In genomic region chr10:102064868-102065560, GRCh38 we compare ENCODE assay signal across 1 cellular context.
A peak's percentile ranks its signal among the peaks of the same experiment; 100 is the strongest.
TF ChIP-seq lines count a peak whose summit lies in the region.

Gene HPS6, plus strand, starts transcription at chr10:102065349. Its CDS starts 126 bp downstream, at chr10:102065475.

TF ChIP-seq in K562, 482 proteins besides CTCF, POLR2A, EP300 and RAD21 (continued from another document and continues in another):
- TF ChIP-seq CHAMP1 (IDR thresholded peaks at IDR 0.05) = no peak
- no peak for TF ChIP-seq ZC3H8 (IDR thresholded peaks at IDR 0.05)
- TF ChIP-seq SRSF7 (optimal IDR thresholded peaks at IDR 0.05; ENCODE audit: low read depth, low read length) = no peak
- no peak for TF ChIP-seq MAFK (IDR thresholded peaks at IDR 0.05; ENCODE audit: low read length)
- no peak for TF ChIP-seq ELF4 (CRISPR knock-in tag; IDR thresholded peaks at IDR 0.05)
- no peak for TF ChIP-seq HMBOX1 (IDR thresholded peaks at IDR 0.05)
- no peak for TF ChIP-seq CBFA2T2 (conservative IDR thresholded peaks at IDR 0.05)
- TF ChIP-seq POLR2B (IDR thresholded peaks at IDR 0.05; ENCODE audit: low read depth, partially characterized antibody) = peak; percentile 55
- no peak for TF ChIP-seq E4F1 (CRISPR knock-in tag; IDR thresholded peaks at IDR 0.05; ENCODE audit: borderline replicate concordance)
- TF ChIP-seq ZBTB9 (CRISPR knock-in tag; IDR thresholded peaks at IDR 0.05) = no peak
- TF ChIP-seq MEIS2 (IDR thresholded peaks at IDR 0.05; ENCODE audit: partially characterized antibody) = no peak
- TF ChIP-seq HLTF (IDR thresholded peaks at IDR 0.05) = no peak
- no peak for TF ChIP-seq ZNF282 (CRISPR knock-in tag; IDR thresholded peaks at IDR 0.05)
- TF ChIP-seq ARID4B (CRISPR knock-in tag; IDR thresholded peaks at IDR 0.05) = no peak; the same call in 1 of the 2 replicates
- TF ChIP-seq NR3C1 (CRISPR knock-in tag; IDR thresholded peaks at IDR 0.05) = no peak
- TF ChIP-seq ZNF24 (IDR thresholded peaks at IDR 0.05) = no peak
- TF ChIP-seq ARNT (IDR thresholded peaks at IDR 0.05) = 0 out of 4 replicates have a peak, but pooled peaks of 1 of the 2 experiments have one; percentile 46
- TF ChIP-seq ZBTB12 (CRISPR knock-in tag; IDR thresholded peaks at IDR 0.05) = peak; percentile 71
- no peak for TF ChIP-seq ESRRB (CRISPR knock-in tag; IDR thresholded peaks at IDR 0.05; ENCODE audit: borderline replicate concordance)
- TF ChIP-seq ZNF253 (CRISPR knock-in tag; conservative IDR thresholded peaks at IDR 0.05) = no peak
- no peak for TF ChIP-seq IRF9 (tag; IDR thresholded peaks at IDR 0.05)
- TF ChIP-seq ZC3H11A (IDR thresholded peaks at IDR 0.05; ENCODE audit: low read depth, low read length) = no peak
- no peak; the same call in 1 of the 2 replicates for TF ChIP-seq LCOR (CRISPR knock-in tag; IDR thresholded peaks at IDR 0.05)
- TF ChIP-seq DMBX1 (CRISPR knock-in tag; IDR thresholded peaks at IDR 0.05; ENCODE audit: borderline replicate concordance) = no peak
- TF ChIP-seq PHF21A (IDR thresholded peaks at IDR 0.05; ENCODE audit: borderline replicate concordance, low read depth) = peak; percentile 60; the same call in 1 of the 2 replicates
- TF ChIP-seq THRA (IDR thresholded peaks at IDR 0.05) = no peak
- no peak for TF ChIP-seq ZNF699 (CRISPR knock-in tag; IDR thresholded peaks at IDR 0.05; ENCODE audit: insufficient replicate concordance)
- TF ChIP-seq SLC30A9 (CRISPR knock-in tag; IDR thresholded peaks at IDR 0.05) = no peak
- peak; percentile 59 for TF ChIP-seq C11orf30 (IDR thresholded peaks at IDR 0.05; ENCODE audit: low read depth)
- TF ChIP-seq STAT5B (CRISPR knock-in tag; IDR thresholded peaks at IDR 0.05) = no peak
- no peak for TF ChIP-seq CBFB (CRISPR knock-in tag; IDR thresholded peaks at IDR 0.05)
- TF ChIP-seq PRPF4 (IDR thresholded peaks at IDR 0.05; ENCODE audit: insufficient read depth, low read depth, low read length, poor library complexity, severe bottlenecking) = no peak
- no peak for TF ChIP-seq ZKSCAN3 (CRISPR knock-in tag; IDR thresholded peaks at IDR 0.05)
- TF ChIP-seq ARID3A (IDR thresholded peaks at IDR 0.05; ENCODE audit: borderline replicate concordance, low read depth, low read length) = no peak
- no peak for TF ChIP-seq CBX3 (IDR thresholded peaks at IDR 0.05; ENCODE audit: borderline replicate concordance in 1 of 2, low read length in 2 of 2)
- peak in 1 of 2 experiments; percentile 52; a peak in 2 of 4 replicates for TF ChIP-seq FOXA3 (CRISPR knock-in tag; conservative IDR thresholded peaks at IDR 0.05 in 1 of 2, IDR thresholded peaks at IDR 0.05 in 1 of 2)
- no peak for TF ChIP-seq ZNF436 (CRISPR knock-in tag; IDR thresholded peaks at IDR 0.05)
- TF ChIP-seq CBX8 (IDR thresholded peaks at IDR 0.05; ENCODE audit: borderline replicate concordance, extremely low read depth, low read depth, low read length, poor library complexity, severe bottlenecking) = no peak
- no peak for TF ChIP-seq CBX1 (IDR thresholded peaks at IDR 0.05; ENCODE audit: low read depth)
- no peak for TF ChIP-seq HMG20B (CRISPR knock-in tag; IDR thresholded peaks at IDR 0.05)
- TF ChIP-seq NKRF (IDR thresholded peaks at IDR 0.05; ENCODE audit: borderline replicate concordance) = 0 out of 2 replicates have a peak, but pooled peaks have one; percentile 36
- no peak for TF ChIP-seq ZNF347 (CRISPR knock-in tag; IDR thresholded peaks at IDR 0.05; ENCODE audit: low read depth)
- TF ChIP-seq PTRF (tag; IDR thresholded peaks at IDR 0.05) = no peak
- TF ChIP-seq FOXA1 (IDR thresholded peaks at IDR 0.05; ENCODE audit: borderline replicate concordance) = no peak
- no peak for TF ChIP-seq TCFL5 (CRISPR knock-in tag; conservative IDR thresholded peaks at IDR 0.05)
- TF ChIP-seq ZNF174 (CRISPR knock-in tag; IDR thresholded peaks at IDR 0.05) = no peak
- TF ChIP-seq NFE2L1 (tag; IDR thresholded peaks at IDR 0.05; ENCODE audit: borderline replicate concordance, low read depth) = no peak
- no peak for TF ChIP-seq ASH1L (IDR thresholded peaks at IDR 0.05; ENCODE audit: borderline replicate concordance, low read depth, partially characterized antibody)
